In the genomic region with DNA sequence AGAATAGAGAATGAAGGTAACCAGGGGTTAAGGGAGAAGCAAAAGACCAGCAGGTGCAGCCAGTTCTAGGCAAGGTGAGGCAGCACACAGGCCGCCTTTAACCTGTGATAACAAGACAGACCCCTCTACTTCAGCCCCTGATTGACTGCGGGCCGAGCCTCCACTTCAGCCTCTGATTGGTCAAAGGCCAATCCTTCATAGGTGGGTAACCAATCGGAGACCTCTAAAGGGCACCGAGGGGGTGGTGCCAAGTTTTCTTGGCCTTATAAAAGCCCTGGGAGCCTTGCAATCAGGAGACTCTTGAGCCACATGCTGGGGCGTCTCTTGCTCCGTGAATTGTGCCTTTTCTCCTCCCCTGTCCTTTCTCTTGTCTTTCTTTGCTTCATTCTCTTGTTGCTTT, we compare ENCODE assay signal across 28 cellular contexts.
DNase-seq lines count a peak whose midpoint lies in the region; ATAC-seq, FAIRE-seq and TF ChIP-seq lines count a peak whose summit lies in the region.
"Had no signal": no experiment of that assay in that cellular context is flagged by ENCODE, and none has a peak within 500 bp of the region (broad histone marks: within the 10 kb centered on the region; RNA-seq: fewer than 3 reads in every experiment).

No MANE protein-coding gene starts in this region.

- H3K4me3 Mint-ChIP-seq in CD8-positive, alpha-beta T cell: no peak overlapping the region
- H3K4me3 Mint-ChIP-seq: activated naive CD8-positive, alpha-beta T cell; activated T-helper 17 cell treated with anti-CD3 and anti-CD28 coated beads, Interleukin-2, amount 50 U/mL, for 72 hours; B cell; naive B cell had no signal

- H2AFZ ChIP-seq in HCT116 (ENCODE audit: low read depth, low read length, poor library complexity, severe bottlenecking): no peak overlapping the region

- FAIRE-seq in kidney (lab: Jason Lieb, UNC): no peak
- FAIRE-seq: endothelial cell of umbilical vein had no signal

- H3K9me2 ChIP-seq in HCT116 (ENCODE audit: insufficient read depth): no peaks in the 10 kb centered on the region

- RAD21 ChIA-PET in HCT116 (lab: Charles Lee; ENCODE audit: low non-redundant PET in 1 of 2, low total read pairs in 2 of 2, uncharacterized antibody in 2 of 2, unreplicated experiment in 2 of 2): no interaction called here

- H3K9me3 ChIP-seq in HCT116 (ENCODE audit: control insufficient read depth in 1 of 2, insufficient read depth in 1 of 2, low read depth in 1 of 2, low read length in 2 of 2) (no peaks in the 10 kb centered on the region), kidney (ENCODE audit: control insufficient read depth in 1 of 2, low read length in 2 of 2) (no peaks in the 10 kb centered on the region)
- no peaks in the 10 kb centered on the region for H3K9me3 ChIP-seq in CD8-positive, alpha-beta T cell (ENCODE audit: low read length)

- intact Hi-C loops in HCT116 (cut with micrococcal nuclease) (no loop called here), kidney (cut with DNase I) (no loop called here)
- intact Hi-C loops in CD8-positive, alpha-beta T cell (cut with DNase I, micrococcal nuclease): no loop called here

- H3K4me1 ChIP-seq in HCT116 (ENCODE audit: control insufficient read depth in 1 of 2, insufficient read depth in 2 of 2, low read length in 2 of 2): no peaks in the 10 kb centered on the region
- no peaks in the 10 kb centered on the region for H3K4me1 ChIP-seq in kidney (ENCODE audit: control insufficient read depth in 1 of 2, insufficient read depth in 1 of 2, low read depth in 1 of 2, low read length in 2 of 2)
- H3K4me1 ChIP-seq in CD8-positive, alpha-beta T cell (ENCODE audit: insufficient read depth, low read length): no peaks in the 10 kb centered on the region
- H3K4me1 ChIP-seq: ascending aorta, Caco-2 had no signal

- H3K9ac ChIP-seq in HCT116 (ENCODE audit: low read length) (no peak overlapping the region), kidney (ENCODE audit: low read length in 2 of 2) (no peak overlapping the region)

- no peaks in the 10 kb centered on the region for H3K36me3 Mint-ChIP-seq in CD8-positive, alpha-beta T cell
- H3K36me3 Mint-ChIP-seq: activated naive CD8-positive, alpha-beta T cell; naive B cell had no signal

- no peak for TF ChIP-seq RAD21 in HCT116 (IDR thresholded peaks at IDR 0.05; ENCODE audit: low read depth)

- POLR2A ChIA-PET in HCT116 (lab: Charles Lee): no interaction called here
- POLR2A ChIA-PET in CD8-positive, alpha-beta T cell (lab: Charles Lee): no interaction called here

- H3K79me2 ChIP-seq in HCT116 (ENCODE audit: insufficient read depth, low read length): no peaks in the 10 kb centered on the region

- H3K27me3 Mint-ChIP-seq in CD8-positive, alpha-beta T cell (ENCODE audit: low read depth): peaks cover 5% of the 10 kb centered on the region
- H3K27me3 Mint-ChIP-seq: activated naive CD8-positive, alpha-beta T cell; activated T-helper 17 cell treated with anti-CD3 and anti-CD28 coated beads, Interleukin-2, amount 50 U/mL, for 72 hours had no signal

- no peaks in the 10 kb centered on the region for H3K4me1 Mint-ChIP-seq in CD8-positive, alpha-beta T cell (ENCODE audit: low read depth)
- H3K4me1 Mint-ChIP-seq: activated T-helper 17 cell treated with anti-CD3 and anti-CD28 coated beads, Interleukin-2, amount 50 U/mL, for 72 hours; B cell; naive B cell had no signal

- H3K36me3 ChIP-seq in HCT116 (ENCODE audit: control insufficient read depth in 1 of 2, insufficient read depth in 2 of 2, low read length in 2 of 2) (no peaks in the 10 kb centered on the region), kidney (ENCODE audit: control insufficient read depth in 1 of 2, insufficient read depth in 2 of 2, low read length in 2 of 2) (no peaks in the 10 kb centered on the region)
- no peaks in the 10 kb centered on the region for H3K36me3 ChIP-seq in CD8-positive, alpha-beta T cell (ENCODE audit: insufficient read depth, low read length)
- H3K36me3 ChIP-seq: ascending aorta, thoracic aorta had no signal

- no peaks in the 10 kb centered on the region for H3K9me3 Mint-ChIP-seq in CD8-positive, alpha-beta T cell
- H3K9me3 Mint-ChIP-seq: activated T-helper 17 cell treated with anti-CD3 and anti-CD28 coated beads, Interleukin-2, amount 50 U/mL, for 72 hours had no signal

- H3K27me3 ChIP-seq in HCT116 (ENCODE audit: insufficient read depth, low read length): no peaks in the 10 kb centered on the region
- no peaks in the 10 kb centered on the region for H3K27me3 ChIP-seq in CD8-positive, alpha-beta T cell (ENCODE audit: insufficient read depth, low read length)
- H3K27me3 ChIP-seq: ascending aorta had no signal

- H4K20me1 ChIP-seq in HCT116 (ENCODE audit: insufficient read depth): no peaks in the 10 kb centered on the region

- TF ChIP-seq CTCF in HCT116 (IDR thresholded peaks at IDR 0.05 in 2 of 3, conservative IDR thresholded peaks at IDR 0.05 in 1 of 3; ENCODE audit: borderline replicate concordance in 1 of 3, insufficient read depth in 1 of 3, low read depth in 2 of 3, low read length in 2 of 3): no peak
- no peak for TF ChIP-seq CTCF in kidney (IDR thresholded peaks at IDR 0.05; ENCODE audit: borderline replicate concordance, extremely low read depth, insufficient read depth)
- TF ChIP-seq CTCF in CD8-positive, alpha-beta T cell (IDR thresholded peaks at IDR 0.05): no peak

- no peak for TF ChIP-seq POLR2A in HCT116 (IDR thresholded peaks at IDR 0.05; ENCODE audit: borderline replicate concordance, extremely low read depth, insufficient read depth, insufficient read length)

- no TSS peak for BruUV-seq in HCT116 (replicated peaks; lab: Mats Ljungman, UMichigan)

- DNase-seq in EH (ENCODE audit: low read depth) (peak; percentile 19), HCT116 (ENCODE audit: low read depth, low spot score) (peak; percentile 15), RPMI7951 (ENCODE audit: low read depth) (peak; percentile 21), kidney (peak; percentile 35), SK-N-DZ (ENCODE audit: low spot score) (no peak)
- DNase-seq in CD8-positive, alpha-beta T cell: no peak
- DNase-seq: activated CD4-positive, alpha-beta T cell treated with anti-CD3 and anti-CD28 coated beads for 4 hours; caudate nucleus; dermis blood vessel endothelial cell; EL; left cardiac atrium; mesenchymal stem cell; naive B cell; NCI-H2081 treated with DMSO at 0.1 percent for 48 hours; NCI-H524 treated with DMSO at 0.1 percent for 48 hours; occipital lobe; stimulated activated CD4-positive, alpha-beta T cell treated with anti-CD3 and anti-CD28 coated beads, Interleukin-4, amount 100 ng/mL, for 1 hour; stimulated activated naive CD4-positive, alpha-beta T cell; T-helper 1 cell had no signal

- H3K27ac Mint-ChIP-seq in CD8-positive, alpha-beta T cell: no peak overlapping the region
- H3K27ac Mint-ChIP-seq: activated naive CD8-positive, alpha-beta T cell; activated T-helper 17 cell treated with anti-CD3 and anti-CD28 coated beads, Interleukin-2, amount 50 U/mL, for 72 hours; B cell; naive B cell had no signal

- CTCF ChIA-PET in HCT116 (lab: Charles Lee): no interaction called here
- CTCF ChIA-PET in CD8-positive, alpha-beta T cell (lab: Charles Lee): no interaction called here

- no peak overlapping the region for H3K27ac ChIP-seq in HCT116 (ENCODE audit: low read depth, low read length)
- no peak overlapping the region for H3K27ac ChIP-seq in kidney (ENCODE audit: low read depth in 2 of 2, low read length in 2 of 2)
- no peak overlapping the region for H3K27ac ChIP-seq in CD8-positive, alpha-beta T cell (ENCODE audit: low read depth, low read length)
- H3K27ac ChIP-seq: ascending aorta, thoracic aorta had no signal

- no peak overlapping the region for H3K4me2 ChIP-seq in HCT116 (ENCODE audit: low read length)
- H3K4me2 ChIP-seq: smooth muscle cell had no signal

- ATAC-seq in HCT116 (peak; percentile 62; the same call in 1 of the 2 replicates), GM19455 (IDR thresholded peaks at IDR 0.05; ENCODE audit: unreplicated experiment) (no peak)
- ATAC-seq in CD8-positive, alpha-beta T cell: no peak
- ATAC-seq: activated T-helper 17 cell treated with anti-CD3 and anti-CD28 coated beads, Interleukin-2, amount 50 U/mL, for 72 hours; left cardiac atrium had no signal

- H3K4me3 ChIP-seq in HCT116 (replicated peaks in 1 of 2; ENCODE audit: low read depth in 1 of 2, low read length in 2 of 2) (no peak overlapping the region), kidney (ENCODE audit: low read length in 2 of 2) (no peak overlapping the region)
- no peak overlapping the region for H3K4me3 ChIP-seq in CD8-positive, alpha-beta T cell (ENCODE audit: low read depth, low read length)
- H3K4me3 ChIP-seq: ascending aorta, smooth muscle cell, thoracic aorta had no signal

TF ChIP-seq in HCT116, 20 proteins besides CTCF, POLR2A, EP300 and RAD21:
- TF ChIP-seq EZH2 (IDR thresholded peaks at IDR 0.05): no peak
- TF ChIP-seq ZFX (IDR thresholded peaks at IDR 0.05): no peak
- TF ChIP-seq YY1 (IDR thresholded peaks at IDR 0.05; ENCODE audit: extremely low read depth, insufficient replicate concordance, low read depth, low read length): no peak
- no peak for TF ChIP-seq TCF7L2 (IDR thresholded peaks at IDR 0.05; ENCODE audit: borderline replicate concordance, extremely low read depth, insufficient read depth, insufficient read length)
- TF ChIP-seq SP1 (IDR thresholded peaks at IDR 0.05; ENCODE audit: low read depth): peak; percentile 55; the same call in 1 of the 2 replicates
- TF ChIP-seq SIN3A (IDR thresholded peaks at IDR 0.05; ENCODE audit: low read depth): no peak
- TF ChIP-seq ZNF274 (IDR thresholded peaks at IDR 0.05; ENCODE audit: low read depth, low read length): no peak

Comparison
In these comparisons a context has a peak if more than half of its experiments do, and no peak if none do; other contexts are left out.
1. DNase-seq: peak in EH (single experiment), HCT116 (single experiment), RPMI7951 (single experiment) and kidney (single experiment); none in CD8-positive, alpha-beta T cell (0 of 7) and SK-N-DZ (single experiment).